8 cellular contexts compared by ENCODE assay signal in the genomic region with DNA sequence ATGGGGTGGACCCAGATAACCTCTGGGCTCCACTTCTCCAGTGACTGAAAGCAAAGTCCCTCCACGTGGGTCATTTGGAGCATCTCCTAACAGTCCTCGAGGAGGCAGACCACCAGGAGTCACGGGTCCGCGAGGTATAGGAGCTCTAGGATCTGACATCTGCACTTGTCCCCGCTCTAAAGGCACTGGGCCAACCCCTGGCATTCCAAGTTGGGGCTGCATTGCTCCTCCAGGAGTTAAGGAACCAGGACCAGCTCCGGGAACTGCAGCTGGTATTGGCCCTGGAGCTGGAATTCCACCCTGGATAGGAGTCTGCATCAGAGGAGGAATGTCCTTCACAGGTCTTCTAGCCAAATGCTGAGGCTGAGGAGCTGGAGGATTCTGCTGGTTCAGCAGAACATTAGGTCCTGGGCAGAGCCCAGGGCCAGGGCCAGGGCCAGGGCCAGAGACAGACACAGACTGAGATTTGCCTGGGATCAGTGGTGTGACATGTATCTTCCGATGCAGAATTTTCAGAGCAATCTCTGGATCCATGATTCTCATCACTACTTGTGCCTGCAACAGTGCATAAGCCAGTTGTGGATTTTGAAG. TPM values are rescaled to one million over a fixed set of nuclear protein-coding genes. Genes with fewer than 3 reads are reported as not detected.
DNase-seq lines count a peak whose midpoint lies in the region; ATAC-seq and TF ChIP-seq lines count a peak whose summit lies in the region.

No MANE protein-coding gene starts in this region.

- 0 out of 2 replicates have a peak, but pooled peaks cover 7% of the 10 kb centered on the region for H3K36me3 ChIP-seq in PC-9 (ENCODE audit: low read depth)
- peaks cover 0 to 6% of the 10 kb centered on the region in 2 donors for H3K36me3 ChIP-seq in esophagus (ENCODE audit: control insufficient read depth in 2 of 2, insufficient read depth in 2 of 2, low read length in 1 of 2)
- peaks cover 9 to 38% of the 10 kb centered on the region in 2 donors for H3K36me3 ChIP-seq in neuronal stem cell (replicated peaks in 1 of 2; ENCODE audit: control insufficient read depth in 2 of 2, insufficient read depth in 2 of 2, low read length in 2 of 2)

- H3K4me3 Mint-ChIP-seq in CD4-positive, alpha-beta T cell: peak overlapping the region; percentile 98

- H3K4me3 ChIP-seq in PC-9: peak overlapping the region; percentile 81
- H3K4me3 ChIP-seq in esophagus (ENCODE audit: low read depth in 1 of 2, low read length in 2 of 2): peak overlapping the region; percentile 73 to 94
- peak overlapping the region; percentile 71 to 90 for H3K4me3 ChIP-seq in neuronal stem cell (ENCODE audit: low read length in 2 of 2)

- peaks cover 33% of the 10 kb centered on the region for H3K79me2 ChIP-seq in PC-9 (ENCODE audit: low read depth)

- H2BK12ac ChIP-seq in neuronal stem cell (ENCODE audit: low read length): no peak overlapping the region

- no peaks in the 10 kb centered on the region for H3K9me3 ChIP-seq in CD4-positive, alpha-beta T cell (ENCODE audit: control insufficient read depth, low read length)
- no peaks in the 10 kb centered on the region for H3K9me3 ChIP-seq in PC-9 (ENCODE audit: insufficient read depth, low read depth)
- H3K9me3 ChIP-seq in esophagus (ENCODE audit: control insufficient read depth in 2 of 2, insufficient read depth in 1 of 2, low read depth in 1 of 2, low read length in 1 of 2): no peaks in the 10 kb centered on the region
- H3K9me3 ChIP-seq in neuronal stem cell (replicated peaks in 1 of 2; ENCODE audit: control insufficient read depth in 2 of 2, insufficient read depth in 1 of 2, low read depth in 1 of 2, low read length in 2 of 2): no peaks in the 10 kb centered on the region

- peak overlapping the region; percentile 66 for H2AK5ac ChIP-seq in neuronal stem cell (ENCODE audit: low read depth, low read length)

- no peak overlapping the region for H3K23ac ChIP-seq in neuronal stem cell (ENCODE audit: low read depth, low read length, poor library complexity)

- no peak overlapping the region for H4K91ac ChIP-seq in neuronal stem cell (ENCODE audit: low read depth, low read length, poor library complexity)

- no peak overlapping the region for H3K14ac ChIP-seq in neuronal stem cell (ENCODE audit: low read length)

- no peak overlapping the region for H4K8ac ChIP-seq in neuronal stem cell (ENCODE audit: low read depth, low read length)

- H3K27ac ChIP-seq in CD4-positive, alpha-beta T cell (ENCODE audit: low read depth, low read length): peak overlapping the region; percentile 95
- no peak overlapping the region for H3K27ac ChIP-seq in PC-9
- H3K27ac ChIP-seq in esophagus (ENCODE audit: low read depth in 2 of 2, low read length in 1 of 2): peak overlapping the region in 1 of 2 donors; percentile 95
- H3K27ac ChIP-seq in neuronal stem cell (replicated peaks; ENCODE audit: low read length): no peak overlapping the region

- peak overlapping the region; percentile 98 for H2AFZ ChIP-seq in PC-9
- no peak overlapping the region for H2AFZ ChIP-seq in neuronal stem cell (ENCODE audit: low read length)

- CTCF ChIA-PET in CD4-positive, alpha-beta T cell (lab: Charles Lee): no interaction called here
- CTCF ChIA-PET in PC-9 (lab: Charles Lee): interaction anchor here (0.6 kb wide), 1 partner anchor 35 kb away, joined by 3 read pairs; no protein-coding TSS in a partner anchor

- no peak overlapping the region for H2BK15ac ChIP-seq in neuronal stem cell (ENCODE audit: low read length)

- no peak overlapping the region for H2BK5ac ChIP-seq in neuronal stem cell (ENCODE audit: low read length)

- POLR2A ChIA-PET in CD4-positive, alpha-beta T cell (lab: Charles Lee): no interaction called here
- POLR2A ChIA-PET in PC-9 (lab: Charles Lee; ENCODE audit: unreplicated experiment): no interaction called here

- H3K27ac Mint-ChIP-seq in CD4-positive, alpha-beta T cell: peak overlapping the region; percentile 99

- no peak for ATAC-seq in CD4-positive, alpha-beta T cell (ENCODE audit: poor library complexity)

- H3K79me1 ChIP-seq in neuronal stem cell (ENCODE audit: low read depth, low read length): peaks cover 5% of the 10 kb centered on the region

- H3K4me1 ChIP-seq in PC-9 (replicated peaks; ENCODE audit: insufficient read depth): peaks cover 16% of the 10 kb centered on the region; the same call in 1 of the 2 replicates
- peaks cover 10 to 15% of the 10 kb centered on the region in 2 donors for H3K4me1 ChIP-seq in esophagus (ENCODE audit: control insufficient read depth in 2 of 2, insufficient read depth in 2 of 2, low read length in 1 of 2)
- peaks cover 10 to 14% of the 10 kb centered on the region in 2 donors for H3K4me1 ChIP-seq in neuronal stem cell (ENCODE audit: control insufficient read depth in 2 of 2, insufficient read depth in 1 of 2, low read depth in 1 of 2, low read length in 2 of 2)

- 74 to 84% methylated on average over 8 of the region's 8 CpGs for WGBS in esophagus, 2 donors
- no CpG with 5 or more reads among the region's 8 CpGs for WGBS in neuronal stem cell (ENCODE audit: extremely low coverage in 2 of 2, insufficient read length in 2 of 2, insufficient replicate concordance in 1 of 2), 2 donors

- H3K9me2 ChIP-seq in PC-9 (ENCODE audit: insufficient read depth): no peaks in the 10 kb centered on the region

- no peak for TF ChIP-seq CTCF in CD4-positive, alpha-beta T cell (IDR thresholded peaks at IDR 0.05)
- no peak for TF ChIP-seq CTCF in PC-9 (conservative IDR thresholded peaks at IDR 0.05)

- intact Hi-C loops in CD4-positive, alpha-beta T cell (cut with DNase I, micrococcal nuclease): loop anchor here in 1 of 2 experiments (10.0 kb wide), 1 partner anchor 1074 kb away; the partner anchor contains the start of gene SGMS1
- intact Hi-C loops in PC-9 (cut with micrococcal nuclease; ENCODE audit: unreplicated experiment): no loop called here

- H3K4me1 Mint-ChIP-seq in CD4-positive, alpha-beta T cell (ENCODE audit: low read depth): peaks cover 53% of the 10 kb centered on the region

- no peak overlapping the region for H3K18ac ChIP-seq in neuronal stem cell (ENCODE audit: low read length)

- 0 out of 2 replicates have a peak, but pooled peaks cover 4% of the 10 kb centered on the region for H4K20me1 ChIP-seq in PC-9 (ENCODE audit: insufficient read depth)

- no peak overlapping the region for H3K4ac ChIP-seq in neuronal stem cell (ENCODE audit: low read length)

- no peaks in the 10 kb centered on the region for H3K9me3 Mint-ChIP-seq in CD4-positive, alpha-beta T cell

- peaks cover 42% of the 10 kb centered on the region for H3K36me3 Mint-ChIP-seq in CD4-positive, alpha-beta T cell (ENCODE audit: low read depth)

- H3F3A ChIP-seq in PC-9 (ENCODE audit: insufficient read depth, low read depth): no peaks in the 10 kb centered on the region; the same call in 1 of the 2 replicates

- DNase-seq in CD4-positive, alpha-beta T cell: no peak
- DNase-seq in PC-9: no peak
- no peak for DNase-seq in neuronal stem cell (ENCODE audit: low spot score)
- no peak for DNase-seq in central memory CD4-positive, alpha-beta T cell
- DNase-seq in LoVo (ENCODE audit: low spot score): no peak
- DNase-seq in NCI-H345 treated with DMSO at 0.1 percent for 48 hours (lab: John Stamatoyannopoulos, UW; ENCODE audit: unreplicated experiment): no peak
- DNase-seq in HUDEP-2 (lab: John Stamatoyannopoulos, UW; ENCODE audit: unreplicated experiment in 76 of 76): no peak

- BruUV-seq in PC-9 (replicated peaks; lab: Mats Ljungman, UMichigan): TSS peak; percentile 67

- H3K9ac ChIP-seq in neuronal stem cell (ENCODE audit: low read depth, low read length, poor library complexity): peak overlapping the region; percentile 5

- H3K4me2 ChIP-seq in PC-9 (peak overlapping the region; percentile 79), neuronal stem cell (ENCODE audit: insufficient read depth, low read length, poor library complexity, severe bottlenecking) (peak overlapping the region; percentile 77)

- no peaks in the 10 kb centered on the region for H3K27me3 ChIP-seq in CD4-positive, alpha-beta T cell (ENCODE audit: control insufficient read depth, insufficient read depth, low read length)
- H3K27me3 ChIP-seq in PC-9 (ENCODE audit: insufficient read depth, low read depth): no peaks in the 10 kb centered on the region
- H3K27me3 ChIP-seq in esophagus (ENCODE audit: control insufficient read depth in 1 of 2, insufficient read depth in 2 of 2, low read length in 2 of 2): no peaks in the 10 kb centered on the region
- no peaks in the 10 kb centered on the region for H3K27me3 ChIP-seq in neuronal stem cell (ENCODE audit: control insufficient read depth in 3 of 3, insufficient read depth in 3 of 3, low read depth in 1 of 3, low read length in 3 of 3)

- no peaks in the 10 kb centered on the region for H3K27me3 Mint-ChIP-seq in CD4-positive, alpha-beta T cell

- H2BK120ac ChIP-seq in neuronal stem cell (ENCODE audit: low read depth, low read length): no peak overlapping the region

RNA-seq across cellular contexts. Expression of gene CSTF2T, which starts 0.8 kb away (rescaled TPM):
- total RNA-seq in CD4-positive, alpha-beta T cell: 10 to 100 TPM; 28.4 to 29.6 TPM
- total RNA-seq in PC-9 (2021): 18.4 and 22.4 TPM in 2 replicates
- polyA plus RNA-seq in esophagus: 1 to 10 TPM; 4.7 to 7.3 TPM
- polyA plus RNA-seq in neuronal stem cell (2013, experiment 1 of 2): 20.2 TPM
- 20.7 TPM for polyA plus RNA-seq in neuronal stem cell (2013, experiment 2 of 2)
